In the genomic region with DNA sequence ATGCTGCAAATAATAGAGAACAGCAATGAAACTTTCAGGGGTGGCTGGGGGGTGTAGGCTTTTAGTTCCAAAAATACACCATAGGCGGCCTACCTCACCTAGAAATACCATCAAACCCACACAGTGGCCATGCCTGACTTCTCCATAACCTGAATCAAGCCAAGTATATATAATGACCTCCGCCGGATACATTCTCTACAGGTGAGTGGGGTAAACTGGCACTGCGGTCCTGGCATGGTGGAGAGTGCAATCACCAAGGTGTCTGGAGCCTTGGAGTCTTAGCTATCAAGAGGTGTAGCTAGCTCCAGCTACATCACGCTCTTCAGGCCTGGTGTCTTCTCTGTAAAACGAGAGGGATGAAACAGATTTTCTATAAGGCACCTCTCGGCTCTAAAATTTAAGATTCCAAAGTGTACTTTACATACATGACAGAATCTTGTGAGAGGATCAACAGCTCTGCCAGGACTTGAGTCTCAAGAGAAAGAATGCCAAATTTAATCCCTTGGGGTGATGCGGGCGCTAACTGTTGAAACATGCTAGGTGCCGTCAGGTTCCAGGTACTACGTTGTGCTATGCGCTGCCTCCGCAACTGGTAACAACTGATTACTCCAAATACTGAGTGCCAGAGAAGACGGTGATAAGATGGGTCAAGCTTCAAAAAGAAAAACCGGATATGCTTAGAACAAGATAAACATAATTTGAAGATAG, we compare ENCODE assay signal across 7 cellular contexts. TPM values are rescaled to one million over a fixed set of nuclear protein-coding genes. Genes with fewer than 3 reads are reported as not detected.
DNase-seq lines count a peak whose midpoint lies in the region; ATAC-seq and TF ChIP-seq lines count a peak whose summit lies in the region.

No MANE protein-coding gene starts in this region.

- peaks cover 8% of the 10 kb centered on the region; the same call in 1 of the 2 replicates for H3F3A ChIP-seq in GM23338 (replicated peaks; ENCODE audit: low read depth)
- no peaks in the 10 kb centered on the region for H3F3A ChIP-seq in OCI-LY1 (ENCODE audit: insufficient read depth, low read length)

- H3K4me1 Mint-ChIP-seq in GM23338, result peaks cover 35% of the 10 kb centered on the region

- intact Hi-C loops in adrenal gland (cut with DNase I), result no loop called here
- intact Hi-C loops in posterior cingulate gyrus (cut with DNase I), result loop anchor here (5.0 to 10.0 kb wide), 2 partner anchors 40 to 132 kb away; a partner anchor contains a TSS

- H3K27ac Mint-ChIP-seq in GM23338, result peak overlapping the region; percentile 88

- peaks cover 11% of the 10 kb centered on the region for H3K27me3 Mint-ChIP-seq in GM23338 (ENCODE audit: insufficient read depth, low read depth, poor library complexity)

- peaks cover 18% of the 10 kb centered on the region for H3K36me3 Mint-ChIP-seq in GM23338 (ENCODE audit: low read depth)

- ATAC-seq in GM23338 (no peak), GM19455 (IDR thresholded peaks at IDR 0.05; ENCODE audit: unreplicated experiment) (no peak)

- H3K27ac ChIP-seq in GM23338 (ENCODE audit: low read depth), result peak overlapping the region; percentile 88; the same call in 1 of the 2 replicates
- H3K27ac ChIP-seq in OCI-LY1 (ENCODE audit: low read depth, low read length, poor library complexity, severe bottlenecking), result peak overlapping the region; percentile 96
- peak overlapping the region; percentile 93 to 100 (median 99) for H3K27ac ChIP-seq in adrenal gland

- H3K9me3 ChIP-seq in OCI-LY1 (ENCODE audit: low read length), result no peaks in the 10 kb centered on the region
- H3K9me3 ChIP-seq in adrenal gland (replicated peaks in 1 of 3), result no peaks in the 10 kb centered on the region
- H3K9me3 ChIP-seq in iPS-18c (ENCODE audit: control insufficient read depth, insufficient read depth, low read length), result no peaks in the 10 kb centered on the region

- H3K36me3 ChIP-seq in GM23338 (ENCODE audit: insufficient read depth), result no peaks in the 10 kb centered on the region
- peaks cover 10% of the 10 kb centered on the region; the same call in 1 of the 2 replicates for H3K36me3 ChIP-seq in OCI-LY1 (ENCODE audit: insufficient read depth, low read length)
- no peaks in the 10 kb centered on the region for H3K36me3 ChIP-seq in adrenal gland (replicated peaks in 1 of 2)

- peak; percentile 50 for DNase-seq in GM23338 (ENCODE audit: low spot score)
- DNase-seq in adrenal gland, result peak in 6 of 7 donors; percentile 30 to 62 (median 36)
- DNase-seq in stimulated activated CD4-positive, alpha-beta T cell treated with anti-CD3 and anti-CD28 coated beads, Interleukin-4, amount 100 ng/mL, for 1 hour, result peak; percentile 28
- DNase-seq in posterior cingulate gyrus, result no peak

- H2AFZ ChIP-seq in GM23338 (peak overlapping the region; percentile 97), OCI-LY1 (ENCODE audit: low read length) (no peak overlapping the region)

- H3K9me2 ChIP-seq in GM23338 (ENCODE audit: insufficient read depth) (no peaks in the 10 kb centered on the region), OCI-LY1 (ENCODE audit: low read depth, low read length) (no peaks in the 10 kb centered on the region)

- TF ChIP-seq CTCF in GM23338 (conservative IDR thresholded peaks at IDR 0.05; ENCODE audit: low read depth in 2 of 2) (no peak), OCI-LY1 (IDR thresholded peaks at IDR 0.05; ENCODE audit: low read length) (peak; percentile 12; the same call in 1 of the 2 replicates), adrenal gland (IDR thresholded peaks at IDR 0.05) (no peak)

- H3K9ac ChIP-seq in OCI-LY1 (ENCODE audit: low read length), result peak overlapping the region; percentile 95

- H4K20me1 ChIP-seq in GM23338 (replicated peaks; ENCODE audit: insufficient read depth) (0 out of 2 replicates have a peak, but pooled peaks cover 4% of the 10 kb centered on the region), OCI-LY1 (ENCODE audit: insufficient read depth, low read length) (no peaks in the 10 kb centered on the region)

- 26 to 28% (median 26%) methylated on average over 15 of the region's 15 CpGs for WGBS in adrenal gland, 4 donors

- H3K9me3 Mint-ChIP-seq in GM23338, result no peaks in the 10 kb centered on the region

- H3K4me3 ChIP-seq in GM23338, result peak overlapping the region; percentile 76
- H3K4me3 ChIP-seq in OCI-LY1 (ENCODE audit: low read depth, low read length, poor library complexity, severe bottlenecking), result peak overlapping the region; percentile 86
- peak overlapping the region; percentile 43 to 89 (median 68) for H3K4me3 ChIP-seq in adrenal gland
- H3K4me3 ChIP-seq in iPS-18c (ENCODE audit: insufficient read depth, low read depth, low read length), result peak overlapping the region; percentile 86

- H3K4me3 Mint-ChIP-seq in GM23338, result peak overlapping the region; percentile 94

- H3K27me3 ChIP-seq in GM23338 (ENCODE audit: insufficient read depth) (no peaks in the 10 kb centered on the region), OCI-LY1 (ENCODE audit: insufficient read depth, low read length) (no peaks in the 10 kb centered on the region), adrenal gland (no peaks in the 10 kb centered on the region)

- H3K4me1 ChIP-seq in GM23338 (ENCODE audit: insufficient read depth) (peaks cover 30% of the 10 kb centered on the region), OCI-LY1 (ENCODE audit: insufficient read depth, low read length, severe bottlenecking) (peaks cover 53% of the 10 kb centered on the region), adrenal gland (replicated peaks in 1 of 2) (peaks cover 25 to 54% of the 10 kb centered on the region in 2 donors)

- H3K4me2 ChIP-seq in GM23338 (peak overlapping the region; percentile 86), OCI-LY1 (ENCODE audit: low read length) (peak overlapping the region; percentile 75)

- H3K79me2 ChIP-seq in GM23338 (replicated peaks; ENCODE audit: insufficient read depth), result peaks cover 71% of the 10 kb centered on the region
- peaks cover 65% of the 10 kb centered on the region for H3K79me2 ChIP-seq in OCI-LY1 (ENCODE audit: insufficient read depth, low read length)

- no peak for TF ChIP-seq POLR2A in adrenal gland (IDR thresholded peaks at IDR 0.05)

TF ChIP-seq in GM23338, 12 proteins besides CTCF, POLR2A, EP300 and RAD21 (continues in another document):
- TF ChIP-seq, protein P1, sequence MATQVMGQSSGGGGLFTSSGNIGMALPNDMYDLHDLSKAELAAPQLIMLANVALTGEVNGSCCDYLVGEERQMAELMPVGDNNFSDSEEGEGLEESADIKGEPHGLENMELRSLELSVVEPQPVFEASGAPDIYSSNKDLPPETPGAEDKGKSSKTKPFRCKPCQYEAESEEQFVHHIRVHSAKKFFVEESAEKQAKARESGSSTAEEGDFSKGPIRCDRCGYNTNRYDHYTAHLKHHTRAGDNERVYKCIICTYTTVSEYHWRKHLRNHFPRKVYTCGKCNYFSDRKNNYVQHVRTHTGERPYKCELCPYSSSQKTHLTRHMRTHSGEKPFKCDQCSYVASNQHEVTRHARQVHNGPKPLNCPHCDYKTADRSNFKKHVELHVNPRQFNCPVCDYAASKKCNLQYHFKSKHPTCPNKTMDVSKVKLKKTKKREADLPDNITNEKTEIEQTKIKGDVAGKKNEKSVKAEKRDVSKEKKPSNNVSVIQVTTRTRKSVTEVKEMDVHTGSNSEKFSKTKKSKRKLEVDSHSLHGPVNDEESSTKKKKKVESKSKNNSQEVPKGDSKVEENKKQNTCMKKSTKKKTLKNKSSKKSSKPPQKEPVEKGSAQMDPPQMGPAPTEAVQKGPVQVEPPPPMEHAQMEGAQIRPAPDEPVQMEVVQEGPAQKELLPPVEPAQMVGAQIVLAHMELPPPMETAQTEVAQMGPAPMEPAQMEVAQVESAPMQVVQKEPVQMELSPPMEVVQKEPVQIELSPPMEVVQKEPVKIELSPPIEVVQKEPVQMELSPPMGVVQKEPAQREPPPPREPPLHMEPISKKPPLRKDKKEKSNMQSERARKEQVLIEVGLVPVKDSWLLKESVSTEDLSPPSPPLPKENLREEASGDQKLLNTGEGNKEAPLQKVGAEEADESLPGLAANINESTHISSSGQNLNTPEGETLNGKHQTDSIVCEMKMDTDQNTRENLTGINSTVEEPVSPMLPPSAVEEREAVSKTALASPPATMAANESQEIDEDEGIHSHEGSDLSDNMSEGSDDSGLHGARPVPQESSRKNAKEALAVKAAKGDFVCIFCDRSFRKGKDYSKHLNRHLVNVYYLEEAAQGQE (IDR thresholded peaks at IDR 0.05; ENCODE audit: unreplicated experiment), result no peak
- no peak for TF ChIP-seq EZH2 (IDR thresholded peaks at IDR 0.05; ENCODE audit: low read depth, unreplicated experiment)
- TF ChIP-seq EZH2phosphoT487 (IDR thresholded peaks at IDR 0.05; ENCODE audit: unreplicated experiment), result no peak
- TF ChIP-seq ZNF331 (CRISPR knock-in tag; IDR thresholded peaks at IDR 0.05; ENCODE audit: low read depth), result no peak
- TF ChIP-seq STAT1 (IDR thresholded peaks at IDR 0.05; ENCODE audit: unreplicated experiment), result no peak
- no peak for TF ChIP-seq JUNB (IDR thresholded peaks at IDR 0.05; ENCODE audit: unreplicated experiment)
- no peak for TF ChIP-seq NANOG (IDR thresholded peaks at IDR 0.05; ENCODE audit: borderline replicate concordance)
- no peak for TF ChIP-seq POLR2AphosphoS5 (IDR thresholded peaks at IDR 0.05; ENCODE audit: low read depth)

RNA-seq across cellular contexts. Expression of a gene that starts 1.0 kb away (rescaled TPM):
- total RNA-seq in GM23338 (2014; rRNA removed; shearing (Covaris generic)), result 8.0 and 8.9 TPM in 2 replicates
- 4.1 and 5.8 TPM in 2 replicates for polyA plus RNA-seq in GM23338 (2016; fragmentation: Nextera tagmentation; extraction: Ambion mirVana)
- total RNA-seq in adrenal gland, result 10 to 100 TPM in 6 of 8 donors, 1 to 10 TPM in 2; 4.4 to 17.2 (median 13.0) TPM
- polyA plus RNA-seq in adrenal gland, result 10 to 100 TPM in 1 of 3 donors, 1 to 10 TPM in 2; 5.7 to 11.6 (median 9.5) TPM

RNA-seq across cellular contexts. Expression of a gene that starts 1.9 kb away (rescaled TPM):
- total RNA-seq in GM23338 (2014; rRNA removed; shearing (Covaris generic)), result 32.5 and 33.0 TPM in 2 replicates
- 10.3 and 11.2 TPM in 2 replicates for polyA plus RNA-seq in GM23338 (2016; fragmentation: Nextera tagmentation; extraction: Ambion mirVana)
- total RNA-seq in adrenal gland, result 10 to 100 TPM; 19.8 to 37.2 (median 30.9) TPM
- 10 to 100 TPM; 15.1 to 25.9 (median 19.4) TPM for polyA plus RNA-seq in adrenal gland

RNA-seq across cellular contexts. Expression of a gene that starts 37.3 kb away (rescaled TPM):
- 3.2 and 3.4 TPM in 2 replicates for total RNA-seq in GM23338 (2014; rRNA removed; shearing (Covaris generic))
- polyA plus RNA-seq in GM23338 (2016; fragmentation: Nextera tagmentation; extraction: Ambion mirVana) (1.0 and 1.2 TPM in 2 replicates), adrenal gland (under 1 TPM; 0.10 to 0.38 (median 0.16) TPM)
- total RNA-seq in adrenal gland, result under 1 TPM; 0.06 to 0.74 (median 0.26) TPM

RNA-seq across cellular contexts. Expression of a gene that starts 37.9 kb away (rescaled TPM):
- 114 and 130 TPM in 2 replicates for total RNA-seq in GM23338 (2014; rRNA removed; shearing (Covaris generic))
- polyA plus RNA-seq in GM23338 (2016; fragmentation: Nextera tagmentation; extraction: Ambion mirVana) (86.1 and 88.5 TPM in 2 replicates), adrenal gland (1 to 10 TPM; 3.4 to 7.2 (median 5.1) TPM)
- 10 to 100 TPM in 5 of 8 donors, 1 to 10 TPM in 3; 5.2 to 74.6 (median 16.6) TPM for total RNA-seq in adrenal gland

RNA-seq across cellular contexts. Expression of a gene that starts 47.1 kb away (rescaled TPM):
- total RNA-seq in GM23338 (2014; rRNA removed; shearing (Covaris generic)), result 0.42 TPM in 1 of 2 replicates, not detected in the other
- polyA plus RNA-seq in GM23338 (2016; fragmentation: Nextera tagmentation; extraction: Ambion mirVana), result 0.45 and 1.4 TPM in 2 replicates
- 1 to 10 TPM in 3 of 8 donors, under 1 TPM in 5; 0.27 to 1.5 (median 0.78) TPM for total RNA-seq in adrenal gland
- 1 to 10 TPM in 1 of 3 donors, under 1 TPM in 2; 0.67 to 2.2 (median 0.90) TPM for polyA plus RNA-seq in adrenal gland

Comparison
In these comparisons a context has a peak if more than half of its experiments do, and no peak if none do; other contexts are left out.
1. DNase-seq: peak in GM23338 (single experiment), adrenal gland (6 of 7) and stimulated activated CD4-positive, alpha-beta T cell treated with anti-CD3 and anti-CD28 coated beads, Interleukin-4, amount 100 ng/mL, for 1 hour (single experiment); none in posterior cingulate gyrus (0 of 10).
2. Peak in every context shown above with its lines, with median percentiles within 50 percentile points of each other: H3K27ac ChIP-seq and H3K4me3 ChIP-seq.